8 cellular contexts compared by ENCODE assay signal in genomic region chr3:122794483-122794778, GRCh38.
DNase-seq lines count a peak whose midpoint lies in the region; ATAC-seq and TF ChIP-seq lines count a peak whose summit lies in the region.

No MANE protein-coding gene starts in this region.

- H3K36me3 ChIP-seq in ACC112 (ENCODE audit: insufficient read depth, low read length) = no peaks in the 10 kb centered on the region
- H3K36me3 ChIP-seq in muscle layer of duodenum (ENCODE audit: control insufficient read depth in 1 of 2, insufficient read depth in 2 of 2, low read length in 2 of 2) = no peaks in the 10 kb centered on the region

- H3K27ac ChIP-seq in ACC112 (ENCODE audit: low read depth, low read length) (peak overlapping the region; percentile 93), muscle layer of duodenum (ENCODE audit: low read length) (peak overlapping the region; percentile 94)

- no peak for TF ChIP-seq RAD21 in Ishikawa (IDR thresholded peaks at IDR 0.05; ENCODE audit: low read depth)

- peak overlapping the region; percentile 82 for H3K4me3 ChIP-seq in ACC112 (ENCODE audit: low read depth, low read length)
- H3K4me3 ChIP-seq in choroid plexus epithelial cell (ENCODE audit: low read depth, low read length) = peak overlapping the region; percentile 87
- H3K4me3 ChIP-seq in muscle layer of duodenum (ENCODE audit: low read depth in 1 of 2, low read length in 2 of 2) = peak overlapping the region; percentile 82 to 86

- TF ChIP-seq CTCF in choroid plexus epithelial cell (conservative IDR thresholded peaks at IDR 0.05; ENCODE audit: low read depth, low read length) = no peak

- H2AFZ ChIP-seq in ACC112 (ENCODE audit: low read length, unreplicated experiment) = peak overlapping the region; percentile 89

- ATAC-seq in GM21447 (IDR thresholded peaks at IDR 0.05; ENCODE audit: unreplicated experiment) (no peak), GM18517 (IDR thresholded peaks at IDR 0.05; ENCODE audit: unreplicated experiment) (no peak), HG02852 (IDR thresholded peaks at IDR 0.05; ENCODE audit: unreplicated experiment) (no peak)

- H3K27me3 ChIP-seq in ACC112 (ENCODE audit: insufficient read depth, low read length) (no peaks in the 10 kb centered on the region), muscle layer of duodenum (ENCODE audit: low read depth, low read length) (no peaks in the 10 kb centered on the region)

- H3K9me3 ChIP-seq in muscle layer of duodenum (ENCODE audit: control insufficient read depth in 1 of 2, low read length in 2 of 2) = no peaks in the 10 kb centered on the region

- no peak for DNase-seq in choroid plexus epithelial cell (ENCODE audit: low read depth)
- no peak for DNase-seq in putamen (ENCODE audit: low spot score)

- peaks cover 17% of the 10 kb centered on the region for H3K79me2 ChIP-seq in ACC112 (ENCODE audit: control insufficient read depth, insufficient read depth, low read length, unreplicated experiment)

- H3K4me1 ChIP-seq in ACC112 (ENCODE audit: control insufficient read depth, insufficient read depth, low read length, unreplicated experiment) (peaks cover 11% of the 10 kb centered on the region), muscle layer of duodenum (ENCODE audit: control insufficient read depth in 1 of 2, insufficient read depth in 2 of 2, low read length in 2 of 2) (peaks cover 4 to 21% of the 10 kb centered on the region in 2 donors)

- no peak for TF ChIP-seq EP300 in Ishikawa (IDR thresholded peaks at IDR 0.05; ENCODE audit: borderline replicate concordance)

TF ChIP-seq in Ishikawa, 13 proteins besides CTCF, POLR2A, EP300 and RAD21:
- TF ChIP-seq CREB1 (IDR thresholded peaks at IDR 0.05; ENCODE audit: low read depth) = 0 out of 2 replicates have a peak, but pooled peaks have one; percentile 51
- no peak for TF ChIP-seq CEBPB (IDR thresholded peaks at IDR 0.05)
